ENCODE assay signal across 11 cellular contexts in the genomic region with DNA sequence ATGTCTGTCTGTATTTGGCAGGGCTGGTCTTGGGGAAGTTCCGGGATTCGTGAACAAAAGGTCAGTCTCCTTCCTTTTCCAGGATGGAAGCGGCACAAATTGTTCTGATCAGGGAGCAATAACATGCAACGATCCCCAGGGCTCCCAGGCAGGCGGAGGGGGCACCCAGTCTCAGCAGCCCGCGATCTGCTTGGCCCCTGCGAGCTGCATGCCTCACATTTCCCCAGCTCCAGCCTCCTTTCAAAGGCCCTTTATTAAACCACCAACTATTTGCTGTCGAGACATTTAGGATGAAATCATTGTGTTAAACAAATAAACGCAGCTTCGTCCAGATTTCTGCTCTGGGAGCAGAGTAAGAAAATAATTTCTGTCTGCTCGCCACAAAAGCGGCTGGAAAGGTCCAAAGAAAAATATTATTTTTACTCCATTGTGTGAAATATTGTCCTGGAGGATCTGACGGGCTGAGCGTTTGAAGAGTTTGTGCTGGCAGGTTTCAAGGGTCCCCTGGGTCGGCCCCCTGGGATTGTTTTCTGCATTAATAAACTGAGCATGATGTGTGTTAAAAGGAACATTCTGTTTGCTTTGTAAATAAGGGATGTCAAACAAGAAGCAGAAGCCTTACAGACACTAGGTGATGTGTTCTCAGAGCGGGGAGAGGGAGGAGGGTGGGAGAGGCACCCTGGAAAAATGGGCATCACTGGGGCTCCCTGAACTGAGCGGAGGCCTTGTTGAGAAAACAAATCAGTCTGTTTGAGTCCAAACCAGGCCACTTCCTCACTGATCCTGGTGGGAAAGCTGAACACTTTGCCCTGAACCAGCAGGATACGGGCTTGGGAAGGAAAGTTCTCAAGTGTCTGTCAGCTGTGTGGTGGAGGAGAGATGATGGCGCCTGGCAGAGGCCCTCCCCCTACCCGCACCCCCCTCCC.
DNase-seq lines count a peak whose midpoint lies in the region; ATAC-seq and TF ChIP-seq lines count a peak whose summit lies in the region.
"Had no signal": no experiment of that assay in that cellular context is flagged by ENCODE, and none has a peak within 500 bp of the region (broad histone marks: within the 10 kb centered on the region; RNA-seq: fewer than 3 reads in every experiment).

No MANE protein-coding gene starts in this region.

- TF ChIP-seq CTCF in osteoblast (IDR thresholded peaks at IDR 0.05; ENCODE audit: extremely low read depth, low read depth, low read length) (no peak), upper lobe of right lung (IDR thresholded peaks at IDR 0.05) (no peak)

- ATAC-seq in upper lobe of right lung, result no peak
- ATAC-seq: natural killer cell had no signal

- peak overlapping the region; percentile 73 for H3K4me2 ChIP-seq in osteoblast (ENCODE audit: insufficient read depth, low read length)

- no peaks in the 10 kb centered on the region for H3K79me2 ChIP-seq in osteoblast (ENCODE audit: insufficient read depth, low read length)

- H3K4me1 ChIP-seq in osteoblast (ENCODE audit: insufficient read depth, low read length) (peaks cover 37% of the 10 kb centered on the region), upper lobe of right lung (no peaks in the 10 kb centered on the region)

- H3K4me3 ChIP-seq in osteoblast (ENCODE audit: insufficient read depth, low read length) (peak overlapping the region; percentile 23), upper lobe of right lung (no peak overlapping the region)

- H3K9me3 ChIP-seq in osteoblast (ENCODE audit: low read depth, low read length) (no peaks in the 10 kb centered on the region), upper lobe of right lung (no peaks in the 10 kb centered on the region)

- peak overlapping the region; percentile 80 for H2AFZ ChIP-seq in osteoblast (ENCODE audit: low read length)

- H4K20me1 ChIP-seq in osteoblast (ENCODE audit: insufficient read depth, low read length), result no peaks in the 10 kb centered on the region

- intact Hi-C loops in upper lobe of right lung (cut with DNase I), result no loop called here

- DNase-seq in COLO829 (ENCODE audit: low spot score), result peak; percentile 6
- peak; percentile 55 for DNase-seq in NCI-H146 (lab: John Stamatoyannopoulos, UW)
- peak; percentile 99 for DNase-seq in brain pericyte (ENCODE audit: low read depth, low spot score)
- DNase-seq in osteoblast (ENCODE audit: insufficient read length, low spot score, missing footprints), result peak; percentile 91
- DNase-seq in AG08395 (ENCODE audit: low spot score), result no peak
- no peak for DNase-seq in activated T-cell treated with anti-CD3 and anti-CD28 coated beads for 4 hours
- no peak for DNase-seq in effector CD4-positive, alpha-beta T cell
- no peak for DNase-seq in upper lobe of right lung
- DNase-seq: KBM-7; natural killer cell; stimulated activated CD4-positive, alpha-beta T cell treated with anti-CD3 and anti-CD28 coated beads, Interleukin-4, amount 100 ng/mL, for 1 hour had no signal

- H3K27ac ChIP-seq in osteoblast (ENCODE audit: low read depth, low read length) (peak overlapping the region; percentile 87), upper lobe of right lung (no peak overlapping the region)

- H3K27me3 ChIP-seq in osteoblast (ENCODE audit: insufficient read depth, low read length) (no peaks in the 10 kb centered on the region), upper lobe of right lung (peaks cover 47% of the 10 kb centered on the region)

- no peaks in the 10 kb centered on the region for H3K36me3 ChIP-seq in osteoblast (ENCODE audit: insufficient read depth, low read length)
- H3K36me3 ChIP-seq in upper lobe of right lung, result no peaks in the 10 kb centered on the region

Comparison
In these comparisons a context has a peak if more than half of its experiments do, and no peak if none do; other contexts are left out.
1. DNase-seq: peak in COLO829 (single experiment), NCI-H146 (single experiment), brain pericyte (single experiment) and osteoblast (single experiment); none in AG08395 (single experiment), activated T-cell treated with anti-CD3 and anti-CD28 coated beads for 4 hours (single experiment), effector CD4-positive, alpha-beta T cell (single experiment) and upper lobe of right lung (single experiment).